In genomic region chr10:22672594-22673392, GRCh38 we compare ENCODE assay signal across 14 cellular contexts. TPM values are rescaled to one million over a fixed set of nuclear protein-coding genes. Genes with fewer than 3 reads are reported as not detected.
DNase-seq lines count a peak whose midpoint lies in the region; ATAC-seq and TF ChIP-seq lines count a peak whose summit lies in the region.
"Had no signal": no experiment of that assay in that cellular context is flagged by ENCODE, and none has a peak within 500 bp of the region (broad histone marks: within the 10 kb centered on the region; RNA-seq: fewer than 3 reads in every experiment).

No MANE protein-coding gene starts in this region.

- H3K9me3 Mint-ChIP-seq in IgD-negative memory B cell (no peaks in the 10 kb centered on the region), mesothelial cell of epicardium (no peaks in the 10 kb centered on the region), CD14-positive monocyte (no peaks in the 10 kb centered on the region)
- H3K9me3 Mint-ChIP-seq in activated naive CD8-positive, alpha-beta T cell (ENCODE audit: low read depth) = no peaks in the 10 kb centered on the region

- intact Hi-C loops in CD14-positive monocyte (cut with micrococcal nuclease) = no loop called here

- ATAC-seq in GM21786 (IDR thresholded peaks at IDR 0.05; ENCODE audit: unreplicated experiment) = no peak
- ATAC-seq: left colon had no signal

- H3K27ac Mint-ChIP-seq in IgD-negative memory B cell (peak overlapping the region; percentile 1 to 9 (median 8)), mesothelial cell of epicardium (peak overlapping the region; percentile 32), CD14-positive monocyte (peak overlapping the region in 3 of 7 donors; percentile 17 to 61 (median 59))
- peak overlapping the region; percentile 78 for H3K27ac Mint-ChIP-seq in activated naive CD8-positive, alpha-beta T cell
- H3K27ac Mint-ChIP-seq: progenitor cell of endocrine pancreas had no signal

- H3K27me3 Mint-ChIP-seq in IgD-negative memory B cell (no peaks in the 10 kb centered on the region), mesothelial cell of epicardium (ENCODE audit: low read depth) (no peaks in the 10 kb centered on the region), CD14-positive monocyte (ENCODE audit: low read depth in 3 of 3) (no peaks in the 10 kb centered on the region)
- H3K27me3 Mint-ChIP-seq in activated naive CD8-positive, alpha-beta T cell = no peaks in the 10 kb centered on the region
- H3K27me3 Mint-ChIP-seq: progenitor cell of endocrine pancreas had no signal

- H3K4me1 Mint-ChIP-seq in IgD-negative memory B cell (peaks cover 58 to 75% (median 74%) of the 10 kb centered on the region in 3 donors), mesothelial cell of epicardium (peaks cover 20% of the 10 kb centered on the region), CD14-positive monocyte (peaks cover 43% of the 10 kb centered on the region)
- H3K4me1 Mint-ChIP-seq in activated naive CD8-positive, alpha-beta T cell (ENCODE audit: low read depth) = peaks cover 96% of the 10 kb centered on the region

- peaks cover 7% of the 10 kb centered on the region for H3K36me3 Mint-ChIP-seq in IgD-negative memory B cell
- no peaks in the 10 kb centered on the region for H3K36me3 Mint-ChIP-seq in activated naive CD8-positive, alpha-beta T cell
- no peaks in the 10 kb centered on the region for H3K36me3 Mint-ChIP-seq in mesothelial cell of epicardium
- peaks cover 3% of the 10 kb centered on the region in 2 donors for H3K36me3 Mint-ChIP-seq in CD14-positive monocyte

- TF ChIP-seq CTCF in mesothelial cell of epicardium (IDR thresholded peaks at IDR 0.05; ENCODE audit: unreplicated experiment) (no peak), CD14-positive monocyte (IDR thresholded peaks at IDR 0.05) (no peak)

- DNase-seq in DMS53 treated with DMSO at 0.1 percent for 48 hours (lab: John Stamatoyannopoulos, UW; ENCODE audit: unreplicated experiment) (peak; percentile 17), mesothelial cell of epicardium (ENCODE audit: low spot score in 2 of 2, unreplicated experiment in 2 of 2) (no peak), NCI-H526 treated with DMSO at 0.1 percent for 48 hours (lab: John Stamatoyannopoulos, UW) (no peak), CD14-positive monocyte (ENCODE audit: low spot score) (no peak), D341Med (ENCODE audit: low spot score) (no peak)
- DNase-seq: activated CD8-positive, alpha-beta memory T cell treated with anti-CD3 and anti-CD28 coated beads, Interleukin-2, amount 50 U/mL, for 4 hours; left colon; NCI-H1417 treated with DMSO at 0.1 percent for 48 hours; NCI-H446; spleen had no signal

- H3K4me3 Mint-ChIP-seq in IgD-negative memory B cell = peak overlapping the region in 1 of 4 donors; percentile 14
- H3K4me3 Mint-ChIP-seq in activated naive CD8-positive, alpha-beta T cell = peak overlapping the region; percentile 63
- no peak overlapping the region for H3K4me3 Mint-ChIP-seq in mesothelial cell of epicardium
- H3K4me3 Mint-ChIP-seq in CD14-positive monocyte = no peak overlapping the region

RNA-seq across cellular contexts. Expression of gene PIP4K2A, which starts 41.6 kb away (rescaled TPM):
- polyA plus RNA-seq in IgD-negative memory B cell (43.2 TPM), CD14-positive monocyte (10 to 100 TPM in 1 of 2 donors, 1 to 10 TPM in 1; 9.7 to 16.6 TPM)
- total RNA-seq in mesothelial cell of epicardium = 33.6 to 37.6 TPM (median 34.9 TPM) in 3 replicates
